In the genomic region with DNA sequence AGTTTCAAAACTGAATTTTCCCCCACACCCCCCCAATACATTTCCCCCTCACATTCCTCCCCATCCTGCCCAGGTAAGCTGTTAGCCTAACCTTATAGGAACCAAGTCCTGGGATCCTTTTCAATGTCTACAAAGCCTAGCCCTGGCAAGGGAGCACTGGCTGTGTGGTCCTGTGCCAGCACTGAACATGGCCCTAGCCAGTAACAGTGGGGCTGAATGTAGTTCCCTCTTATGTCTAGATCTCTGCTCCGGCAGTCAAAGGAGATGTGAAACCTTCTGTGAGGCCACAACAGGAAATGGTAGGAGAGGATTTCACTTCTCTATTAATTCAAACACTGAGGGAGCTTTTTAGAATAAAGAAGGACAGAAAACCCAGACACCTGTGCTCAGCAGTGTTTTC, we compare ENCODE assay signal across 8 cellular contexts. TPM values are rescaled to one million over a fixed set of nuclear protein-coding genes. Genes with fewer than 3 reads are reported as not detected.
DNase-seq lines count a peak whose midpoint lies in the region; ATAC-seq and TF ChIP-seq lines count a peak whose summit lies in the region.

No MANE protein-coding gene starts in this region.

- H3K4me2 ChIP-seq in Loucy (ENCODE audit: low read depth, low read length, poor library complexity, severe bottlenecking), result peak overlapping the region; percentile 63

- H3K4me1 Mint-ChIP-seq in activated naive CD4-positive, alpha-beta T cell treated with anti-CD3 and anti-CD28 coated beads, Interleukin-2, amount 50 U/mL, for 24 hours, result peaks cover 85% of the 10 kb centered on the region
- peaks cover 70% of the 10 kb centered on the region for H3K4me1 Mint-ChIP-seq in stimulated activated effector memory CD8-positive, alpha-beta T cell treated with anti-CD3 and anti-CD28 coated beads, Interleukin-12 subunit alpha, Interleukin-12 subunit beta, amount 100 ng/mL, for 72 hours

- peak overlapping the region; percentile 48 for H3K9ac ChIP-seq in Loucy (ENCODE audit: low read depth, low read length, poor library complexity, severe bottlenecking)

- H3K9me3 ChIP-seq in Loucy (ENCODE audit: insufficient read depth, low read depth, low read length), result no peaks in the 10 kb centered on the region

- H3K27me3 ChIP-seq in Loucy (ENCODE audit: insufficient read depth, low read length, poor library complexity, severe bottlenecking), result no peaks in the 10 kb centered on the region

- no peaks in the 10 kb centered on the region for H3K27me3 Mint-ChIP-seq in activated naive CD4-positive, alpha-beta T cell treated with anti-CD3 and anti-CD28 coated beads, Interleukin-2, amount 50 U/mL, for 24 hours

- TF ChIP-seq CTCF in GM10248 (IDR thresholded peaks at IDR 0.05; ENCODE audit: control extremely low read depth, extremely low read depth, low read depth, missing control alignments) (no peak), Loucy (conservative IDR thresholded peaks at IDR 0.05; ENCODE audit: low read length) (no peak)

- no peak for TF ChIP-seq POLR2A in erythroblast (IDR thresholded peaks at IDR 0.05; ENCODE audit: low read length)

- peak overlapping the region; percentile 68 for H2AFZ ChIP-seq in Loucy (ENCODE audit: low read length)

- no peaks in the 10 kb centered on the region; the same call in 1 of the 2 replicates for H3K79me2 ChIP-seq in Loucy (ENCODE audit: insufficient read depth, low read length)

- H3K4me3 ChIP-seq in Loucy (ENCODE audit: low read length, poor library complexity, severe bottlenecking), result peak overlapping the region; percentile 55

- H3K36me3 Mint-ChIP-seq in activated naive CD4-positive, alpha-beta T cell treated with anti-CD3 and anti-CD28 coated beads, Interleukin-2, amount 50 U/mL, for 24 hours, result no peaks in the 10 kb centered on the region
- peaks cover 9% of the 10 kb centered on the region for H3K36me3 Mint-ChIP-seq in stimulated activated effector memory CD8-positive, alpha-beta T cell treated with anti-CD3 and anti-CD28 coated beads, Interleukin-12 subunit alpha, Interleukin-12 subunit beta, amount 100 ng/mL, for 72 hours

- no peaks in the 10 kb centered on the region for H4K20me1 ChIP-seq in Loucy (ENCODE audit: insufficient read depth, low read length, poor library complexity, severe bottlenecking)

- POLR2A ChIA-PET in GM10248 (lab: Yijun Ruan, JAX), result interaction anchor here (0.9 to 8.5 kb wide), 5 partner anchors 9 to 38 kb away, joined by 3 to 211 read pairs (median 10); a partner anchor contains a TSS

- H3K9me3 Mint-ChIP-seq in activated naive CD4-positive, alpha-beta T cell treated with anti-CD3 and anti-CD28 coated beads, Interleukin-2, amount 50 U/mL, for 24 hours, result no peaks in the 10 kb centered on the region
- H3K9me3 Mint-ChIP-seq in stimulated activated effector memory CD8-positive, alpha-beta T cell treated with anti-CD3 and anti-CD28 coated beads, Interleukin-12 subunit alpha, Interleukin-12 subunit beta, amount 100 ng/mL, for 72 hours, result no peaks in the 10 kb centered on the region

- H3K27ac Mint-ChIP-seq in activated naive CD4-positive, alpha-beta T cell treated with anti-CD3 and anti-CD28 coated beads, Interleukin-2, amount 50 U/mL, for 24 hours, result peak overlapping the region; percentile 81
- peak overlapping the region; percentile 85 for H3K27ac Mint-ChIP-seq in stimulated activated effector memory CD8-positive, alpha-beta T cell treated with anti-CD3 and anti-CD28 coated beads, Interleukin-12 subunit alpha, Interleukin-12 subunit beta, amount 100 ng/mL, for 72 hours

- H3K36me3 ChIP-seq in Loucy (ENCODE audit: insufficient read depth, low read length), result no peaks in the 10 kb centered on the region

- DNase-seq in GM10248 (ENCODE audit: extremely low spot score) (peak; percentile 65), foreskin melanocyte (no peak), mucosa of gallbladder (ENCODE audit: low spot score) (no peak), erythroblast (lab: John Stamatoyannopoulos, UW) (no peak)
- DNase-seq in stimulated activated effector memory CD8-positive, alpha-beta T cell treated with anti-CD3 and anti-CD28 coated beads, Interleukin-12 subunit alpha, Interleukin-12 subunit beta, amount 100 ng/mL, for 72 hours (ENCODE audit: low spot score in 2 of 2), result peak in 1 of 2 donors; percentile 67

- ATAC-seq in GM21447 (IDR thresholded peaks at IDR 0.05; ENCODE audit: unreplicated experiment), result peak; percentile 43
- peak; percentile 60 for ATAC-seq in stimulated activated effector memory CD8-positive, alpha-beta T cell treated with anti-CD3 and anti-CD28 coated beads, Interleukin-12 subunit alpha, Interleukin-12 subunit beta, amount 100 ng/mL, for 72 hours

- H3K4me3 Mint-ChIP-seq in activated naive CD4-positive, alpha-beta T cell treated with anti-CD3 and anti-CD28 coated beads, Interleukin-2, amount 50 U/mL, for 24 hours, result peak overlapping the region; percentile 75
- H3K4me3 Mint-ChIP-seq in stimulated activated effector memory CD8-positive, alpha-beta T cell treated with anti-CD3 and anti-CD28 coated beads, Interleukin-12 subunit alpha, Interleukin-12 subunit beta, amount 100 ng/mL, for 72 hours, result peak overlapping the region; percentile 73

- H3K9me2 ChIP-seq in Loucy (replicated peaks; ENCODE audit: low read depth, low read length), result no peaks in the 10 kb centered on the region

- peaks cover 53% of the 10 kb centered on the region for H3K4me1 ChIP-seq in Loucy (ENCODE audit: insufficient read depth, low read length, poor library complexity, severe bottlenecking)

- 0 out of 2 replicates have a peak, but pooled peaks cover 3% of the 10 kb centered on the region for H3F3A ChIP-seq in Loucy (ENCODE audit: low read depth)

- CTCF ChIA-PET in GM10248 (lab: Yijun Ruan, JAX), result interaction anchor here (0.6 to 15.9 kb wide), 7 partner anchors 9 to 76 kb away, joined by 3 to 379 read pairs (median 5); a partner anchor contains a TSS

RNA-seq across cellular contexts. Expression of a gene that starts 3.4 kb away (rescaled TPM):
- 43.2 TPM for total RNA-seq in mucosa of gallbladder

RNA-seq across cellular contexts. Expression of a gene that starts 8.6 kb away (rescaled TPM):
- 68.2 TPM for total RNA-seq in mucosa of gallbladder

RNA-seq across cellular contexts. Expression of a gene that starts 24.1 kb away (rescaled TPM):
- 150 TPM for total RNA-seq in mucosa of gallbladder
